In the genomic region with DNA sequence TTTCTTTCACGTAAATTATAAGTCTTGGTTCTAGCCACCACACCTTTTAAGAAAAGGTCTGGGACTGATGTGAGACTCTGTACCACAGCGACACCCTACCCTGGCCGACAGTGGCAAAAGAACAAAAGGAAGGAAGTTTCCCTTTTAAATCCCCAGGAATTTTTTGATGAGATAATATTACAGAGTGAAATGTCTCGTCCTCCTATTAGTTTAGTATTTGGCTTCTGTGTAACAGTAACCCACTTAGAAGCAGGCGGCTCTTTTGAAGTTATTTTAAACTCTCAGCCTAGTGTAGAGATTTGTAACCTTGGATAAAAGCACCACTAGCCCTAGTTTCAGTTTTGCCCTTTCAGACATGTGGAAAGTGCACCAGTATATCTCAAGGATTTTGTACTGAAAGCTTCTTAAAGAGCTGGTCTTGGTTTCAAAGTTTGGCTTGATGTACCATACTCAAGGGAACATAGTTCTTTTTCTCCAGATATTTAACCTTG, we compare ENCODE assay signal across 10 cellular contexts.
A peak's percentile ranks its signal among the peaks of the same experiment; 100 is the strongest.
DNase-seq lines count a peak whose midpoint lies in the region; ATAC-seq, FAIRE-seq and TF ChIP-seq lines count a peak whose summit lies in the region.
"Had no signal": no experiment of that assay in that cellular context is flagged by ENCODE, and none has a peak within 500 bp of the region (broad histone marks: within the 10 kb centered on the region; RNA-seq: fewer than 3 reads in every experiment).

No MANE protein-coding gene starts in this region.

- peak overlapping the region; percentile 30 for H3K9ac ChIP-seq in mucosa of stomach (ENCODE audit: low read length)

- peak; percentile 68 for FAIRE-seq in RCC 7860 (lab: Jason Lieb, UNC)
- FAIRE-seq: GM18507 had no signal

- WGBS in esophagus squamous epithelium, 2 donors = 28 to 32% methylated on average over 5 of the region's 5 CpGs

- no peak overlapping the region for H3K4me3 Mint-ChIP-seq in CD8-positive, alpha-beta memory T cell

- intact Hi-C loops in esophagus squamous epithelium (cut with DNase I) = no loop called here

- no peaks in the 10 kb centered on the region for H3K36me3 Mint-ChIP-seq in CD8-positive, alpha-beta memory T cell

- H3K4me1 ChIP-seq in esophagus squamous epithelium = peaks cover 14 to 38% (median 22%) of the 10 kb centered on the region in 3 donors
- H3K4me1 ChIP-seq in mucosa of stomach (ENCODE audit: control insufficient read depth, insufficient read depth, low read length) = peaks cover 6% of the 10 kb centered on the region
- no peaks in the 10 kb centered on the region for H3K4me1 ChIP-seq in CD8-positive, alpha-beta memory T cell (ENCODE audit: insufficient read depth, low read length)

- H3K4me3 ChIP-seq in esophagus squamous epithelium (peak overlapping the region in 3 of 4 donors; percentile 6 to 54 (median 23)), mucosa of stomach (ENCODE audit: low read length) (no peak overlapping the region)
- H3K4me3 ChIP-seq in CD8-positive, alpha-beta memory T cell (ENCODE audit: low read length) = no peak overlapping the region

- no peak overlapping the region for H3K27ac Mint-ChIP-seq in CD8-positive, alpha-beta memory T cell

- no peaks in the 10 kb centered on the region for H3K27me3 ChIP-seq in esophagus squamous epithelium
- H3K27me3 ChIP-seq in mucosa of stomach (ENCODE audit: control insufficient read depth, insufficient read depth, low read length) = no peaks in the 10 kb centered on the region
- no peaks in the 10 kb centered on the region for H3K27me3 ChIP-seq in CD8-positive, alpha-beta memory T cell (ENCODE audit: insufficient read depth, low read length, poor library complexity, severe bottlenecking)

- H3K9me3 Mint-ChIP-seq in CD8-positive, alpha-beta memory T cell = no peaks in the 10 kb centered on the region

- POLR2A ChIA-PET in CD8-positive, alpha-beta memory T cell (lab: Charles Lee) = no interaction called here

- ATAC-seq in GM19395 (IDR thresholded peaks at IDR 0.05; ENCODE audit: unreplicated experiment) = no peak

- CTCF ChIA-PET in CD8-positive, alpha-beta memory T cell (lab: Charles Lee) = no interaction called here

- no peaks in the 10 kb centered on the region for H3K9me3 ChIP-seq in esophagus squamous epithelium
- H3K9me3 ChIP-seq in mucosa of stomach (ENCODE audit: control insufficient read depth, low read length) = no peaks in the 10 kb centered on the region
- no peaks in the 10 kb centered on the region for H3K9me3 ChIP-seq in CD8-positive, alpha-beta memory T cell (ENCODE audit: low read length)

- peak overlapping the region; percentile 18 to 76 (median 34) for H3K27ac ChIP-seq in esophagus squamous epithelium
- no peak overlapping the region for H3K27ac ChIP-seq in CD8-positive, alpha-beta memory T cell (ENCODE audit: low read depth, low read length)

- no peak for TF ChIP-seq CTCF in esophagus squamous epithelium (IDR thresholded peaks at IDR 0.05)

- H3K36me3 ChIP-seq in esophagus squamous epithelium = no peaks in the 10 kb centered on the region
- no peaks in the 10 kb centered on the region for H3K36me3 ChIP-seq in mucosa of stomach (ENCODE audit: control insufficient read depth, insufficient read depth, low read length)
- H3K36me3 ChIP-seq in CD8-positive, alpha-beta memory T cell (ENCODE audit: insufficient read depth, low read length) = no peaks in the 10 kb centered on the region

- TF ChIP-seq POLR2A in esophagus squamous epithelium (IDR thresholded peaks at IDR 0.05) = no peak

- H3K4me1 Mint-ChIP-seq in CD8-positive, alpha-beta memory T cell = no peaks in the 10 kb centered on the region

- peaks cover 27 to 50% of the 10 kb centered on the region in 2 donors for H3K27me3 Mint-ChIP-seq in CD8-positive, alpha-beta memory T cell

- peak; percentile 8 for DNase-seq in A172 (ENCODE audit: low spot score)
- DNase-seq in RCC 7860 (ENCODE audit: low spot score) = peak; percentile 36
- no peak for DNase-seq in esophagus squamous epithelium (lab: John Stamatoyannopoulos, UW)
- no peak for DNase-seq in NCI-H69 (lab: John Stamatoyannopoulos, UW)
- no peak for DNase-seq in NCI-H1417 (lab: John Stamatoyannopoulos, UW)
- DNase-seq in CD8-positive, alpha-beta memory T cell = no peak
- DNase-seq: NCI-H1694 treated with DMSO at 0.1 percent for 48 hours had no signal

Comparison
In these comparisons a context has a peak if more than half of its experiments do, and no peak if none do; other contexts are left out.
1. DNase-seq: peak in A172 (single experiment) and RCC 7860 (single experiment); none in esophagus squamous epithelium (single experiment), NCI-H69 (single experiment), NCI-H1417 (0 of 3) and CD8-positive, alpha-beta memory T cell (0 of 5).
2. H3K4me3 ChIP-seq: peak in esophagus squamous epithelium (3 of 4); none in mucosa of stomach (single experiment) and CD8-positive, alpha-beta memory T cell (single experiment).